In genomic region chr6:52352239-52353008, GRCh38 we compare ENCODE assay signal across 1 cellular context.
TF ChIP-seq lines count a peak whose summit lies in the region.

No MANE protein-coding gene starts in this region.

TF ChIP-seq in HepG2, 621 proteins besides CTCF, POLR2A, EP300 and RAD21 (continued from another document and continues in another):
- TF ChIP-seq UBTF (CRISPR knock-in tag; IDR thresholded peaks at IDR 0.05) (peak; percentile 39; the same call in 1 of the 2 replicates), SRSF9 (IDR thresholded peaks at IDR 0.05; ENCODE audit: borderline replicate concordance, insufficient read depth, low read depth, low read length, poor library complexity, severe bottlenecking) (no peak), ZBTB20 (CRISPR knock-in tag; IDR thresholded peaks at IDR 0.05; ENCODE audit: borderline replicate concordance, low read depth) (peak; percentile 85; the same call in 1 of the 2 replicates), NCOA1 (CRISPR knock-in tag; IDR thresholded peaks at IDR 0.05) (no peak), SAP130 (CRISPR knock-in tag; IDR thresholded peaks at IDR 0.05; ENCODE audit: low read depth) (peak; percentile 90), FOSL1 (CRISPR knock-in tag; IDR thresholded peaks at IDR 0.05; ENCODE audit: borderline replicate concordance) (peak; percentile 94), KAT8 (CRISPR knock-in tag; IDR thresholded peaks at IDR 0.05) (peak; percentile 68; the same call in 1 of the 2 replicates), CBX5 (CRISPR knock-in tag; IDR thresholded peaks at IDR 0.05; ENCODE audit: borderline replicate concordance) (peak; percentile 33; the same call in 1 of the 2 replicates), ZNF597 (CRISPR knock-in tag; IDR thresholded peaks at IDR 0.05) (no peak), ZNF792 (CRISPR knock-in tag; IDR thresholded peaks at IDR 0.05) (peak; percentile 69; the same call in 1 of the 2 replicates), ZNF576 (CRISPR knock-in tag; IDR thresholded peaks at IDR 0.05) (no peak), ZNF788 (CRISPR knock-in tag; IDR thresholded peaks at IDR 0.05; ENCODE audit: borderline replicate concordance) (0 out of 2 replicates have a peak, but pooled peaks have one; percentile 56), ZSCAN21 (CRISPR knock-in tag; IDR thresholded peaks at IDR 0.05; ENCODE audit: borderline replicate concordance) (no peak), ELF3 (CRISPR knock-in tag; IDR thresholded peaks at IDR 0.05) (peak; percentile 95), ZNF878 (CRISPR knock-in tag; IDR thresholded peaks at IDR 0.05) (peak; percentile 77; the same call in 1 of the 2 replicates), ZNF513 (CRISPR knock-in tag; conservative IDR thresholded peaks at IDR 0.05) (no peak), MIER3 (CRISPR knock-in tag; IDR thresholded peaks at IDR 0.05; ENCODE audit: borderline replicate concordance) (peak; percentile 92), ZNF737 (CRISPR knock-in tag; IDR thresholded peaks at IDR 0.05; ENCODE audit: borderline replicate concordance) (no peak), ZNF605 (CRISPR knock-in tag; IDR thresholded peaks at IDR 0.05) (peak; percentile 58; the same call in 1 of the 2 replicates), ZFP36L1 (CRISPR knock-in tag; IDR thresholded peaks at IDR 0.05) (no peak), MYC (CRISPR knock-in tag; IDR thresholded peaks at IDR 0.05; ENCODE audit: borderline replicate concordance) (no peak), TFAP4 (IDR thresholded peaks at IDR 0.05; ENCODE audit: borderline replicate concordance, low read depth) (0 out of 2 replicates have a peak, but pooled peaks have one; percentile 35), POLR2G (IDR thresholded peaks at IDR 0.05; ENCODE audit: low read depth, low read length) (peak; percentile 53), ZNF460 (CRISPR knock-in tag; IDR thresholded peaks at IDR 0.05; ENCODE audit: borderline replicate concordance) (no peak), ATF5 (CRISPR knock-in tag; IDR thresholded peaks at IDR 0.05; ENCODE audit: low read depth) (no peak), USF2 (IDR thresholded peaks at IDR 0.05; ENCODE audit: low read depth, low read length) (0 out of 2 replicates have a peak, but pooled peaks have one; percentile 5), USF2 (CRISPR knock-in tag; IDR thresholded peaks at IDR 0.05; ENCODE audit: borderline replicate concordance) (no peak), REPIN1 (CRISPR knock-in tag; IDR thresholded peaks at IDR 0.05; ENCODE audit: borderline replicate concordance, low read depth) (no peak), SMYD3 (CRISPR knock-in tag; IDR thresholded peaks at IDR 0.05) (no peak), TEAD2 (CRISPR knock-in tag; IDR thresholded peaks at IDR 0.05) (no peak), KLF6 (CRISPR knock-in tag; IDR thresholded peaks at IDR 0.05) (0 out of 2 replicates have a peak, but pooled peaks have one; percentile 34), MXI1 (IDR thresholded peaks at IDR 0.05; ENCODE audit: borderline replicate concordance, low read depth, low read length) (peak; percentile 82; the same call in 1 of the 3 replicates), ZZZ3 (CRISPR knock-in tag; IDR thresholded peaks at IDR 0.05; ENCODE audit: borderline replicate concordance) (no peak), ZNF350 (CRISPR knock-in tag; IDR thresholded peaks at IDR 0.05; ENCODE audit: borderline replicate concordance, low read depth) (0 out of 2 replicates have a peak, but pooled peaks have one; percentile 55), NR2F6 (IDR thresholded peaks at IDR 0.05) (no peak), NR2F6 (CRISPR knock-in tag; IDR thresholded peaks at IDR 0.05) (no peak), CREM (IDR thresholded peaks at IDR 0.05) (peak; percentile 43; the same call in 1 of the 2 replicates), CREM (CRISPR knock-in tag; IDR thresholded peaks at IDR 0.05) (no peak), ZNF24 (IDR thresholded peaks at IDR 0.05) (no peak), ZNF713 (CRISPR knock-in tag; IDR thresholded peaks at IDR 0.05) (no peak), ZFYVE20 (CRISPR knock-in tag; IDR thresholded peaks at IDR 0.05; ENCODE audit: borderline replicate concordance, low read depth) (no peak), AKAP8 (CRISPR knock-in tag; IDR thresholded peaks at IDR 0.05) (peak; percentile 68; the same call in 1 of the 2 replicates), MAX (IDR thresholded peaks at IDR 0.05) (peak; percentile 72; the same call in 1 of the 2 replicates), SRSF1 (optimal IDR thresholded peaks at IDR 0.05; ENCODE audit: low read depth, low read length) (no peak), HDAC2 (CRISPR knock-in tag; IDR thresholded peaks at IDR 0.05) (0 out of 2 replicates have a peak, but pooled peaks have one; percentile 13), SNRNP70 (IDR thresholded peaks at IDR 0.05; ENCODE audit: low read depth, low read length) (no peak), ZKSCAN5 (CRISPR knock-in tag; IDR thresholded peaks at IDR 0.05) (no peak), PTBP1 (IDR thresholded peaks at IDR 0.05; ENCODE audit: low read depth, low read length, poor library complexity, severe bottlenecking) (no peak), BRD4 (CRISPR knock-in tag; IDR thresholded peaks at IDR 0.05) (no peak), DRAP1 (CRISPR knock-in tag; IDR thresholded peaks at IDR 0.05) (0 out of 2 replicates have a peak, but pooled peaks have one; percentile 43), MIER2 (CRISPR knock-in tag; IDR thresholded peaks at IDR 0.05) (0 out of 2 replicates have a peak, but pooled peaks have one; percentile 21), ZNF282 (IDR thresholded peaks at IDR 0.05; ENCODE audit: partially characterized antibody) (no peak), HMGXB4 (CRISPR knock-in tag; IDR thresholded peaks at IDR 0.05; ENCODE audit: borderline replicate concordance in 1 of 2, low read depth in 1 of 2) (0 out of 4 replicates have a peak, but pooled peaks of 1 of the 2 experiments have one; percentile 17), ZGPAT (CRISPR knock-in tag; IDR thresholded peaks at IDR 0.05) (peak; percentile 81), ZNF879 (CRISPR knock-in tag; IDR thresholded peaks at IDR 0.05) (no peak), SIX1 (CRISPR knock-in tag; IDR thresholded peaks at IDR 0.05; ENCODE audit: borderline replicate concordance) (peak; percentile 36; the same call in 1 of the 2 replicates), RCOR2 (CRISPR knock-in tag; IDR thresholded peaks at IDR 0.05) (peak; percentile 83; the same call in 1 of the 2 replicates), ZNF205 (CRISPR knock-in tag; IDR thresholded peaks at IDR 0.05) (peak; percentile 43; the same call in 1 of the 2 replicates)
